Comparison of ENCODE assay signal across 22 cellular contexts in genomic region chr1:103265551-103265950, GRCh38.
DNase-seq lines count a peak whose midpoint lies in the region; ATAC-seq and TF ChIP-seq lines count a peak whose summit lies in the region.
"Had no signal": no experiment of that assay in that cellular context is flagged by ENCODE, and none has a peak within 500 bp of the region (broad histone marks: within the 10 kb centered on the region; RNA-seq: fewer than 3 reads in every experiment).

No MANE protein-coding gene starts in this region.

- H3K9me3 Mint-ChIP-seq in osteocyte (ENCODE audit: unreplicated experiment) = no peaks in the 10 kb centered on the region
- H3K9me3 Mint-ChIP-seq: activated T-helper 1 cell treated with anti-CD3 and anti-CD28 coated beads, Interleukin-12 subunit alpha, Interleukin-12 subunit beta, Interleukin-2, Interleukin-4 antibody, amounts not matched to agents 30 ng/mL and 10 ng/mL and 1 ng/mL, durations not matched to agents 14 hours and 24 hours and 36 hours had no signal

- no peaks in the 10 kb centered on the region for H4K20me1 ChIP-seq in SK-N-SH (ENCODE audit: insufficient read depth)

- H3K4me3 ChIP-seq in SK-N-SH (ENCODE audit: low read depth in 2 of 2, low read length in 1 of 2) (no peak overlapping the region), tibial artery (no peak overlapping the region)
- H3K4me3 ChIP-seq: breast epithelium, dorsolateral prefrontal cortex, right atrium auricular region, transverse colon had no signal

- H3K27me3 Mint-ChIP-seq in osteocyte (ENCODE audit: unreplicated experiment) = no peaks in the 10 kb centered on the region
- H3K27me3 Mint-ChIP-seq: stimulated activated naive CD8-positive, alpha-beta T cell treated with anti-CD3 and anti-CD28 coated beads, Interleukin-15, Interleukin-2, amounts not matched to agents 100 ng/mL and 50 ng/mL, for 24 hours had no signal

- intact Hi-C loops in tibial artery (cut with DNase I; ENCODE audit: low total_unique reads) = no loop called here

- peaks cover 35% of the 10 kb centered on the region for H3K4me1 Mint-ChIP-seq in osteocyte (ENCODE audit: unreplicated experiment)

- peaks cover 0 to 5% of the 10 kb centered on the region in 2 experiments; a peak in 2 of 4 replicates for H3K4me1 ChIP-seq in SK-N-SH (ENCODE audit: control insufficient read depth in 1 of 2, insufficient read depth in 2 of 2, low read depth in 1 of 2, low read length in 1 of 2)
- no peaks in the 10 kb centered on the region for H3K4me1 ChIP-seq in tibial artery
- H3K4me1 ChIP-seq: breast epithelium, foreskin keratinocyte, right atrium auricular region, transverse colon had no signal

- H3F3A ChIP-seq in SK-N-SH (replicated peaks; ENCODE audit: insufficient read depth) = peaks cover 12% of the 10 kb centered on the region

- peak overlapping the region; percentile 38 for H2AFZ ChIP-seq in SK-N-SH (ENCODE audit: low read depth)

- H3K36me3 ChIP-seq in SK-N-SH (replicated peaks in 1 of 2; ENCODE audit: control insufficient read depth in 1 of 2, insufficient read depth in 2 of 2, low read length in 1 of 2) = no peaks in the 10 kb centered on the region
- no peaks in the 10 kb centered on the region for H3K36me3 ChIP-seq in tibial artery
- H3K36me3 ChIP-seq: breast epithelium, right atrium auricular region, transverse colon had no signal

- no peak for TF ChIP-seq EP300 in SK-N-SH (IDR thresholded peaks at IDR 0.05; ENCODE audit: borderline replicate concordance in 1 of 2, low read depth in 1 of 2, low read length in 1 of 2)

- ATAC-seq in HG03378 (IDR thresholded peaks at IDR 0.05; ENCODE audit: unreplicated experiment) = no peak
- no peak for ATAC-seq in GM19324 (IDR thresholded peaks at IDR 0.05; ENCODE audit: low FRiP score, unreplicated experiment)
- ATAC-seq: activated naive CD4-positive, alpha-beta T cell treated with anti-CD3 and anti-CD28 coated beads, Interleukin-2, amount 50 U/mL, for 72 hours; foreskin keratinocyte; left colon had no signal

- H3K9me3 ChIP-seq in SK-N-SH (no peaks in the 10 kb centered on the region), tibial artery (no peaks in the 10 kb centered on the region)
- H3K9me3 ChIP-seq: breast epithelium, right atrium auricular region, transverse colon had no signal

- no peaks in the 10 kb centered on the region for H3K36me3 Mint-ChIP-seq in osteocyte (ENCODE audit: unreplicated experiment)
- H3K36me3 Mint-ChIP-seq: activated naive CD4-positive, alpha-beta T cell treated with anti-CD3 and anti-CD28 coated beads, Interleukin-2, amount 50 U/mL, for 72 hours had no signal

- DNase-seq in ELR (ENCODE audit: low read depth) (peak; percentile 8), SK-N-SH (no peak), glomerular visceral epithelial cell (ENCODE audit: extremely low spot score) (peak; percentile 6), osteocyte (ENCODE audit: extremely low spot score, unreplicated experiment) (no peak), DMS 273 (lab: John Stamatoyannopoulos, UW; ENCODE audit: unreplicated experiment) (no peak), tibial artery (no peak)
- DNase-seq: dorsolateral prefrontal cortex, foreskin keratinocyte, H7, left colon, NCI-H1417, NCI-H2171 treated with DMSO at 0.1 percent for 48 hours, T1000, transverse colon had no signal

- no peaks in the 10 kb centered on the region for H3K27me3 ChIP-seq in SK-N-SH (ENCODE audit: insufficient read depth)
- H3K27me3 ChIP-seq in tibial artery = no peaks in the 10 kb centered on the region
- H3K27me3 ChIP-seq: breast epithelium, dorsolateral prefrontal cortex, foreskin keratinocyte, right atrium auricular region, transverse colon had no signal

- H3K27ac ChIP-seq in SK-N-SH (ENCODE audit: low read depth in 2 of 2, low read length in 1 of 2) = peak overlapping the region; percentile 76 to 82; a peak in 3 of 4 replicates
- no peak overlapping the region for H3K27ac ChIP-seq in tibial artery
- H3K27ac ChIP-seq: breast epithelium, dorsolateral prefrontal cortex, epithelial cell of prostate, foreskin keratinocyte, right atrium auricular region, transverse colon had no signal

- H3K9ac ChIP-seq in SK-N-SH = 0 out of 2 replicates have a peak overlapping the region, but pooled peaks have one; percentile 37

- no peak for TF ChIP-seq RAD21 in SK-N-SH (IDR thresholded peaks at IDR 0.05; ENCODE audit: low read length)

- H3K27ac Mint-ChIP-seq in osteocyte (ENCODE audit: unreplicated experiment) = peak overlapping the region; percentile 91
- H3K27ac Mint-ChIP-seq: activated naive CD4-positive, alpha-beta T cell treated with anti-CD3 and anti-CD28 coated beads, Interleukin-2, amount 50 U/mL, for 72 hours; activated T-helper 1 cell treated with anti-CD3 and anti-CD28 coated beads, Interleukin-12 subunit alpha, Interleukin-12 subunit beta, Interleukin-2, Interleukin-4 antibody, amounts not matched to agents 30 ng/mL and 10 ng/mL and 1 ng/mL, durations not matched to agents 14 hours and 24 hours and 36 hours; stimulated activated naive CD8-positive, alpha-beta T cell treated with anti-CD3 and anti-CD28 coated beads, Interleukin-15, Interleukin-2, amounts not matched to agents 100 ng/mL and 50 ng/mL, for 24 hours had no signal

- POLR2A ChIA-PET in SK-N-SH (lab: Yijun Ruan, JAX) = no interaction called here

- H3K79me2 ChIP-seq in SK-N-SH (ENCODE audit: insufficient read depth) = no peaks in the 10 kb centered on the region

- H3K4me2 ChIP-seq in SK-N-SH = peak overlapping the region; percentile 30; the same call in 1 of the 2 replicates

- no peaks in the 10 kb centered on the region for H3K9me2 ChIP-seq in SK-N-SH

- TF ChIP-seq CTCF in SK-N-SH (IDR thresholded peaks at IDR 0.05) (no peak), osteocyte (IDR thresholded peaks at IDR 0.05) (no peak), tibial artery (IDR thresholded peaks at IDR 0.05) (no peak)

- CTCF ChIA-PET in SK-N-SH (lab: Yijun Ruan, JAX) = no interaction called here

- H3K4me3 Mint-ChIP-seq in osteocyte (ENCODE audit: unreplicated experiment) = peak overlapping the region; percentile 12
- H3K4me3 Mint-ChIP-seq: activated T-helper 1 cell treated with anti-CD3 and anti-CD28 coated beads, Interleukin-12 subunit alpha, Interleukin-12 subunit beta, Interleukin-2, Interleukin-4 antibody, amounts not matched to agents 30 ng/mL and 10 ng/mL and 1 ng/mL, durations not matched to agents 14 hours and 24 hours and 36 hours; stimulated activated naive CD8-positive, alpha-beta T cell treated with anti-CD3 and anti-CD28 coated beads, Interleukin-15, Interleukin-2, amounts not matched to agents 100 ng/mL and 50 ng/mL, for 24 hours had no signal

TF ChIP-seq in SK-N-SH, 30 proteins besides CTCF, POLR2A, EP300 and RAD21:
- TF ChIP-seq FOSL2 (IDR thresholded peaks at IDR 0.05; ENCODE audit: borderline replicate concordance, low read depth) = 0 out of 2 replicates have a peak, but pooled peaks have one; percentile 13
- TF ChIP-seq, protein P1, sequence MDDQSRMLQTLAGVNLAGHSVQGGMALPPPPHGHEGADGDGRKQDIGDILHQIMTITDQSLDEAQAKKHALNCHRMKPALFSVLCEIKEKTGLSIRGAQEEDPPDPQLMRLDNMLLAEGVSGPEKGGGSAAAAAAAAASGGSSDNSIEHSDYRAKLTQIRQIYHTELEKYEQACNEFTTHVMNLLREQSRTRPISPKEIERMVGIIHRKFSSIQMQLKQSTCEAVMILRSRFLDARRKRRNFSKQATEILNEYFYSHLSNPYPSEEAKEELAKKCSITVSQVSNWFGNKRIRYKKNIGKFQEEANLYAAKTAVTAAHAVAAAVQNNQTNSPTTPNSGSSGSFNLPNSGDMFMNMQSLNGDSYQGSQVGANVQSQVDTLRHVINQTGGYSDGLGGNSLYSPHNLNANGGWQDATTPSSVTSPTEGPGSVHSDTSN (IDR thresholded peaks at IDR 0.05) = 0 out of 2 replicates have a peak, but pooled peaks have one; percentile 3
- TF ChIP-seq ELF1 (IDR thresholded peaks at IDR 0.05) = no peak

Comparison
In these comparisons a context has a peak if more than half of its experiments do, and no peak if none do; other contexts are left out.
1. DNase-seq: peak in ELR (single experiment) and glomerular visceral epithelial cell (single experiment); none in SK-N-SH (single experiment), osteocyte (single experiment), DMS 273 (single experiment) and tibial artery (0 of 2).
2. H3K27ac ChIP-seq: peak in SK-N-SH (2 of 2); none in tibial artery (0 of 2).